Comparison of ENCODE assay signal across 19 cellular contexts in genomic region chr4:67616478-67616877, GRCh38. TPM values are rescaled to one million over a fixed set of nuclear protein-coding genes. Genes with fewer than 3 reads are reported as not detected.
DNase-seq lines count a peak whose midpoint lies in the region; ATAC-seq, FAIRE-seq and TF ChIP-seq lines count a peak whose summit lies in the region.
"Had no signal": no experiment of that assay in that cellular context is flagged by ENCODE, and none has a peak within 500 bp of the region (broad histone marks: within the 10 kb centered on the region; RNA-seq: fewer than 3 reads in every experiment).

No MANE protein-coding gene starts in this region.

- H3K27me3 ChIP-seq in PC-3 (ENCODE audit: low read length) (no peaks in the 10 kb centered on the region), K562 (ENCODE audit: control insufficient read depth in 2 of 2, insufficient read depth in 2 of 2, low read length in 2 of 2) (no peaks in the 10 kb centered on the region), foreskin keratinocyte (no peaks in the 10 kb centered on the region)
- H3K27me3 ChIP-seq: BLaER1 treated with 17β-estradiol and CSF1 and Interleukin-3, amounts not matched to agents 10 nM and 100 nM had no signal

- H3K9me3 Mint-ChIP-seq in type B pancreatic cell, result peaks cover 6% of the 10 kb centered on the region

- TF ChIP-seq EP300 in K562 (IDR thresholded peaks at IDR 0.05; ENCODE audit: low read length), result no peak

- no peak for TF ChIP-seq RAD21 in K562 (CRISPR knock-in tag; conservative IDR thresholded peaks at IDR 0.05 in 1 of 2, IDR thresholded peaks at IDR 0.05 in 1 of 2)

- H3K4me2 ChIP-seq in PC-3 (ENCODE audit: low read length), result peak overlapping the region; percentile 41
- no peak overlapping the region for H3K4me2 ChIP-seq in K562 (ENCODE audit: insufficient read depth, low read length)
- H3K4me2 ChIP-seq: BLaER1 treated with 17β-estradiol and CSF1 and Interleukin-3, amounts not matched to agents 10 nM and 100 nM had no signal

- in situ Hi-C loops in K562 (cut with MboI), result no loop called here

- intact Hi-C loops in PC-3 (cut with micrococcal nuclease) (loop anchor here (2.0 to 5.0 kb wide), 2 partner anchors 51 to 68 kb away; no protein-coding TSS in a partner anchor), K562 (cut with micrococcal nuclease) (no loop called here)

- H3K4me1 ChIP-seq in PC-3 (ENCODE audit: insufficient read depth, low read length) (peaks cover 16% of the 10 kb centered on the region), K562 (replicated peaks in 1 of 2; ENCODE audit: control insufficient read depth in 2 of 2, insufficient read depth in 2 of 2, low read length in 2 of 2) (no peaks in the 10 kb centered on the region), foreskin keratinocyte (no peaks in the 10 kb centered on the region)
- H3K4me1 ChIP-seq: BLaER1 treated with 17β-estradiol and CSF1 and Interleukin-3, amounts not matched to agents 10 nM and 100 nM; Caco-2 had no signal

- BruUV-seq in PC-3 (replicated peaks; lab: Mats Ljungman, UMichigan) (no TSS peak), K562 (replicated peaks; lab: Mats Ljungman, UMichigan) (no TSS peak)

- FAIRE-seq in K562 (lab: Jason Lieb, UNC), result peak; percentile 23
- FAIRE-seq: D721Med, H1 had no signal

- H3K27ac ChIP-seq in PC-3 (ENCODE audit: low read length), result no peak overlapping the region
- H3K27ac ChIP-seq in K562 (ENCODE audit: extremely low read depth, low read depth, low read length), result no peak overlapping the region
- no peak overlapping the region for H3K27ac ChIP-seq in foreskin keratinocyte
- H3K27ac ChIP-seq: BLaER1 treated with 17β-estradiol and CSF1 and Interleukin-3, amounts not matched to agents 10 nM and 100 nM had no signal

- DNase-seq in PC-3, result peak; percentile 82
- DNase-seq in K562 (ENCODE audit: extremely low read depth in 1 of 4, low spot score in 3 of 4), result no peak
- peak; percentile 77 for DNase-seq in epithelial cell of esophagus (ENCODE audit: low read depth)
- DNase-seq in type B pancreatic cell (ENCODE audit: extremely low spot score, unreplicated experiment), result no peak
- DNase-seq in NK-92 (lab: John Stamatoyannopoulos, UW; ENCODE audit: unreplicated experiment), result no peak
- DNase-seq in CD1c-positive myeloid dendritic cell (ENCODE audit: extremely low spot score), result no peak
- DNase-seq in foreskin keratinocyte, result no peak
- DNase-seq: Caco-2; CD4-positive, CD25-positive, alpha-beta regulatory T cell; CD8-positive, alpha-beta memory T cell; DMS79 treated with DMSO at 0.1 percent for 48 hours; GF-D8; H9 had no signal

- H3K36me3 ChIP-seq in PC-3 (ENCODE audit: low read depth, low read length) (peaks cover 39% of the 10 kb centered on the region; the same call in 1 of the 2 replicates), K562 (ENCODE audit: control insufficient read depth, insufficient read depth, low read length) (peaks cover 60% of the 10 kb centered on the region)

- H3K27ac Mint-ChIP-seq in type B pancreatic cell, result peak overlapping the region; percentile 57
- H3K27ac Mint-ChIP-seq: B cell; CD4-positive, CD25-positive, alpha-beta regulatory T cell; H9 had no signal

- H4K20me1 ChIP-seq in PC-3 (ENCODE audit: low read length), result 0 out of 2 replicates have a peak, but pooled peaks cover 6% of the 10 kb centered on the region
- no peaks in the 10 kb centered on the region for H4K20me1 ChIP-seq in K562 (replicated peaks; ENCODE audit: control insufficient read depth, insufficient read depth, low read length)

- no peak overlapping the region for H3K4me3 ChIP-seq in PC-3 (ENCODE audit: low read length)
- H3K4me3 ChIP-seq in K562, result no peak overlapping the region
- H3K4me3 ChIP-seq in epithelial cell of esophagus (ENCODE audit: low read length), result no peak overlapping the region
- H3K4me3 ChIP-seq: BLaER1 treated with 17β-estradiol and CSF1 and Interleukin-3, amounts not matched to agents 10 nM and 100 nM had no signal

- H3F3A ChIP-seq in PC-3 (ENCODE audit: low read length, unreplicated experiment), result no peaks in the 10 kb centered on the region

- POLR2A ChIA-PET in PC-3 (lab: Charles Lee; ENCODE audit: unreplicated experiment), result no interaction called here
- POLR2A ChIA-PET in K562 (lab: Yijun Ruan, JAX), result no interaction called here

- H3K9me3 ChIP-seq in PC-3 (ENCODE audit: low read length) (no peaks in the 10 kb centered on the region), K562 (replicated peaks; ENCODE audit: control insufficient read depth, insufficient read depth, low read depth, low read length) (no peaks in the 10 kb centered on the region)

- no peak overlapping the region for H3K4me3 Mint-ChIP-seq in type B pancreatic cell
- H3K4me3 Mint-ChIP-seq: B cell; CD4-positive, CD25-positive, alpha-beta regulatory T cell; CD8-positive, alpha-beta memory T cell; H9 had no signal

- no peaks in the 10 kb centered on the region for H3K4me1 Mint-ChIP-seq in type B pancreatic cell (ENCODE audit: unreplicated experiment)
- H3K4me1 Mint-ChIP-seq: CD4-positive, CD25-positive, alpha-beta regulatory T cell; CD8-positive, alpha-beta memory T cell; H9 had no signal

- H3K9ac ChIP-seq in PC-3 (ENCODE audit: low read length), result no peak overlapping the region
- no peak overlapping the region for H3K9ac ChIP-seq in K562 (ENCODE audit: insufficient read depth in 1 of 2, low read depth in 2 of 2, low read length in 2 of 2)
- H3K9ac ChIP-seq: BLaER1 treated with 17β-estradiol and CSF1 and Interleukin-3, amounts not matched to agents 10 nM and 100 nM had no signal

- TF ChIP-seq CTCF in PC-3 (conservative IDR thresholded peaks at IDR 0.05; ENCODE audit: low read depth, low read length) (no peak), K562 (IDR thresholded peaks at IDR 0.05 in 2 of 3, conservative IDR thresholded peaks at IDR 0.05 in 1 of 3; ENCODE audit: insufficient read depth in 2 of 3, low read depth in 1 of 3, low read length in 3 of 3) (no peak), epithelial cell of esophagus (IDR thresholded peaks at IDR 0.05; ENCODE audit: insufficient read depth, low read depth, low read length, missing control alignments) (no peak), type B pancreatic cell (conservative IDR thresholded peaks at IDR 0.05) (no peak), foreskin keratinocyte (conservative IDR thresholded peaks at IDR 0.05) (no peak)

- no peak for TF ChIP-seq POLR2A in K562 (conservative IDR thresholded peaks at IDR 0.05)

- no peaks in the 10 kb centered on the region for H3K9me2 ChIP-seq in PC-3 (replicated peaks; ENCODE audit: low read length)

- H3K79me2 ChIP-seq in PC-3 (ENCODE audit: low read length) (no peaks in the 10 kb centered on the region), K562 (ENCODE audit: control insufficient read depth, insufficient read depth, low read length) (no peaks in the 10 kb centered on the region)

- CTCF ChIA-PET in PC-3 (lab: Charles Lee), result no interaction called here
- CTCF ChIA-PET in K562 (lab: Yijun Ruan, JAX; ENCODE audit: low intra/inter-chr PET ratio), result no interaction called here

- ATAC-seq in PC-3 (peak; percentile 70), K562 (no peak), foreskin keratinocyte (no peak)

- WGBS in K562 (ENCODE audit: insufficient coverage, low coverage, missing lambda C conversion rate), result 100% methylated on average over 1 of the region's 1 CpG

- no peaks in the 10 kb centered on the region for H3K9me1 ChIP-seq in K562 (ENCODE audit: control insufficient read depth, insufficient read depth, low read length)

- no peaks in the 10 kb centered on the region for H3K27me3 Mint-ChIP-seq in type B pancreatic cell
- H3K27me3 Mint-ChIP-seq: B cell; CD4-positive, CD25-positive, alpha-beta regulatory T cell; CD8-positive, alpha-beta memory T cell had no signal

- H2AFZ ChIP-seq in PC-3 (ENCODE audit: low read length) (no peak overlapping the region), K562 (ENCODE audit: low read depth, low read length) (no peak overlapping the region)

- H3K36me3 Mint-ChIP-seq in type B pancreatic cell, result peaks cover 55% of the 10 kb centered on the region

TF ChIP-seq in K562, 482 proteins besides CTCF, POLR2A, EP300 and RAD21 (continues in another document):
- TF ChIP-seq DDX20 (tag; IDR thresholded peaks at IDR 0.05; ENCODE audit: low read depth) (no peak), DNMT1 (IDR thresholded peaks at IDR 0.05) (no peak), ZNF324 (CRISPR knock-in tag; IDR thresholded peaks at IDR 0.05) (no peak), SNAPC5 (CRISPR knock-in tag; IDR thresholded peaks at IDR 0.05) (no peak), TCFL5 (CRISPR knock-in tag; conservative IDR thresholded peaks at IDR 0.05) (no peak)

RNA-seq across cellular contexts. Expression of gene STAP1, which starts 58.0 kb away (rescaled TPM):
- not detected in 2 replicates for total RNA-seq in PC-3 (2014; rRNA removed)
- total RNA-seq in K562 (2011; cell fraction: chromatin; rRNA removed; ENCODE audit: low replicate concordance), result not detected in 2 replicates
- total RNA-seq in K562 (2011; cell fraction: nucleolus; rRNA removed), result not detected in 2 replicates
- not detected in 2 replicates for total RNA-seq in K562 (2011; cell fraction: nucleoplasm; rRNA removed)
- total RNA-seq in K562 (2014; rRNA removed), result 0.50 and 1.2 TPM in 2 replicates
- 1.6 and 1.8 TPM in 2 replicates for total RNA-seq in K562 (2014; rRNA removed; fragmentation: Illumina TruSeq; extraction: Trizol)
- 5.2 and 5.6 TPM in 2 replicates for total RNA-seq in K562 (2015; rRNA removed; fragmentation: Illumina TruSeq; extraction: Trizol)
- 1.2 and 1.3 TPM in 2 replicates for total RNA-seq in K562 (2021)
- 0.50 and 0.53 TPM in 2 replicates for polyA plus RNA-seq in K562 (2011; rRNA removed)
- 0.07 and 0.16 TPM in 2 replicates for polyA plus RNA-seq in K562 (2011; cell fraction: cytosol; rRNA removed)
- polyA plus RNA-seq in K562 (2011; cell fraction: nucleus; rRNA removed), result 0.21 TPM in 1 of 2 replicates, not detected in the other
- polyA plus RNA-seq in K562 (2012), result 2.8 and 4.9 TPM in 2 replicates
- polyA plus RNA-seq in K562 (2014; fragmentation: Illumina TruSeq; extraction: Trizol), result 1.4 and 1.6 TPM in 2 replicates
- polyA plus RNA-seq in K562 (2014; fragmentation: Nextera tagmentation; extraction: Ambion mirVana), result 1 to 10 TPM; 1.9 to 2.0 TPM
- polyA plus RNA-seq in K562 (2014; rRNA removed), result 1.3 and 1.8 TPM in 2 replicates
- 0.25 and 0.72 TPM in 2 replicates for polyA minus RNA-seq in K562 (2011; rRNA and poly(A)+ RNA removed)
- polyA minus RNA-seq in K562 (2011; cell fraction: cytosol; rRNA and poly(A)+ RNA removed), result not detected in 2 replicates
- polyA minus RNA-seq in K562 (2011; cell fraction: nucleus; rRNA and poly(A)+ RNA removed), result not detected in 2 replicates
- total RNA-seq in type B pancreatic cell (ENCODE audit: low replicate concordance), result not detected in 2 replicates
- total RNA-seq in foreskin keratinocyte, result not detected in 2 replicates
- not detected in 2 replicates for polyA plus RNA-seq in foreskin keratinocyte
- total RNA-seq: A172, Caco-2, H1, H9, HT-29 had no signal
- polyA plus RNA-seq: H1 had no signal

Comparison
In these comparisons a context has a peak if more than half of its experiments do, and no peak if none do; other contexts are left out.
1. DNase-seq: peak in PC-3 (single experiment) and epithelial cell of esophagus (single experiment); none in K562 (0 of 4), type B pancreatic cell (single experiment), NK-92 (single experiment), CD1c-positive myeloid dendritic cell (single experiment) and foreskin keratinocyte (0 of 2).